In the genomic region with DNA sequence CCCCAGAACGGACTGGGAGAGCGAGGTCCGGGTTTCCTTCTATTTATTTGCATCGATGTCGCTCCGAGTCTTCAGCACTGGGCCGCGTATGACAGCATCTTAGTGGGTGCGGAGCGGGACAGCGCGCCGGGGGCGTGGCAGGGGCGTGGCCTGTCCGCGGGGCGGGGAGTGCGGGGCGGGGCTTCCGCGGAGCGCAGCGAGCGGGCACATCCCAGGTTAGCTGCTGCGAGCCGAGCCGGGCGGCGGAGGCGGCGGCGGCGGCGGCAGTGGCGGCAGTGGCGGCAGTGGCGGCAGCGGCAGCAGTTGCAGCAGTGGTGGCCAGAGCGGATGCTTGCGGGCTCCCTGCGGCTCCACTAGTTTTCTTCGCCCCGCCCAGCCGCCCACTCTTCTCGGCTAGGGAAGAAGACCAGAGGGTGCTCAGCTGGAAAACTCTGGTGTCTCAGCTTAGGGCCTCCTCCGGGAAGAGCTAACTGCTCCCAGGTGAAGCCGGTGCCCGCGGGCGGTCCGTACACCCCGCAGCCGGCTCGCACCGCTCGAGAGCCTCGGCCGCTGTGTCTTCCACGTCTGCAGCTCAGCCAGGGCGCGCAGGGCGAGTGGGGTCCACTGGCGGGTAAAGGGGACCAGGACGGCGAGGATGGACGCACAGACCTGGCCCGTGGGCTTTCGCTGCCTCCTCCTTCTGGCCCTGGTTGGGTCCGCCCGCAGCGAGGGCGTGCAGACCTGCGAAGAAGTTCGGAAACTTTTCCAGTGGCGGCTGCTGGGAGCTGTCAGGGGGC, we compare ENCODE assay signal across 1 cellular context.
A peak's percentile ranks its signal among the peaks of the same experiment; 100 is the strongest.
TF ChIP-seq lines count a peak whose summit lies in the region.

Gene GPC5 (plus strand): TSS at position 209 of the 776 bp plus-strand sequence.

TF ChIP-seq in WTC11, 78 proteins besides CTCF, POLR2A, EP300 and RAD21 (continued from another document):
- TF ChIP-seq ARID4B (CRISPR knock-in tag; IDR thresholded peaks at IDR 0.05; ENCODE audit: borderline replicate concordance) (no peak), TCF7 (CRISPR knock-in tag; IDR thresholded peaks at IDR 0.05; ENCODE audit: low read depth) (no peak), ESRRA (CRISPR knock-in tag; IDR thresholded peaks at IDR 0.05; ENCODE audit: borderline replicate concordance) (0 out of 2 replicates have a peak, but pooled peaks have one; percentile 12), GABPB1 (CRISPR knock-in tag; IDR thresholded peaks at IDR 0.05) (no peak), ZNF396 (CRISPR knock-in tag; IDR thresholded peaks at IDR 0.05; ENCODE audit: borderline replicate concordance) (no peak), NR1H2 (CRISPR knock-in tag; IDR thresholded peaks at IDR 0.05) (no peak), ZNF281 (CRISPR knock-in tag; IDR thresholded peaks at IDR 0.05) (0 out of 2 replicates have a peak, but pooled peaks have one; percentile 40), SMAD3 (CRISPR knock-in tag; IDR thresholded peaks at IDR 0.05; ENCODE audit: borderline replicate concordance) (no peak), OVOL2 (CRISPR knock-in tag; IDR thresholded peaks at IDR 0.05; ENCODE audit: borderline replicate concordance) (no peak)
- TF ChIP-seq, protein P1, sequence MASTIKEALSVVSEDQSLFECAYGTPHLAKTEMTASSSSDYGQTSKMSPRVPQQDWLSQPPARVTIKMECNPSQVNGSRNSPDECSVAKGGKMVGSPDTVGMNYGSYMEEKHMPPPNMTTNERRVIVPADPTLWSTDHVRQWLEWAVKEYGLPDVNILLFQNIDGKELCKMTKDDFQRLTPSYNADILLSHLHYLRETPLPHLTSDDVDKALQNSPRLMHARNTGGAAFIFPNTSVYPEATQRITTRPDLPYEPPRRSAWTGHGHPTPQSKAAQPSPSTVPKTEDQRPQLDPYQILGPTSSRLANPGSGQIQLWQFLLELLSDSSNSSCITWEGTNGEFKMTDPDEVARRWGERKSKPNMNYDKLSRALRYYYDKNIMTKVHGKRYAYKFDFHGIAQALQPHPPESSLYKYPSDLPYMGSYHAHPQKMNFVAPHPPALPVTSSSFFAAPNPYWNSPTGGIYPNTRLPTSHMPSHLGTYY (CRISPR knock-in tag; IDR thresholded peaks at IDR 0.05), result 0 out of 2 replicates have a peak, but pooled peaks have one; percentile 34
- TF ChIP-seq, protein P2, sequence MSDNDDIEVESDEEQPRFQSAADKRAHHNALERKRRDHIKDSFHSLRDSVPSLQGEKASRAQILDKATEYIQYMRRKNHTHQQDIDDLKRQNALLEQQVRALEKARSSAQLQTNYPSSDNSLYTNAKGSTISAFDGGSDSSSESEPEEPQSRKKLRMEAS (CRISPR knock-in tag; IDR thresholded peaks at IDR 0.05), result peak; percentile 68
- TF ChIP-seq, protein P3, sequence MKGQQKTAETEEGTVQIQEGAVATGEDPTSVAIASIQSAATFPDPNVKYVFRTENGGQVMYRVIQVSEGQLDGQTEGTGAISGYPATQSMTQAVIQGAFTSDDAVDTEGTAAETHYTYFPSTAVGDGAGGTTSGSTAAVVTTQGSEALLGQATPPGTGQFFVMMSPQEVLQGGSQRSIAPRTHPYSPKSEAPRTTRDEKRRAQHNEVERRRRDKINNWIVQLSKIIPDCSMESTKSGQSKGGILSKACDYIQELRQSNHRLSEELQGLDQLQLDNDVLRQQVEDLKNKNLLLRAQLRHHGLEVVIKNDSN (CRISPR knock-in tag; IDR thresholded peaks at IDR 0.05), result no peak
- TF ChIP-seq, protein P4, sequence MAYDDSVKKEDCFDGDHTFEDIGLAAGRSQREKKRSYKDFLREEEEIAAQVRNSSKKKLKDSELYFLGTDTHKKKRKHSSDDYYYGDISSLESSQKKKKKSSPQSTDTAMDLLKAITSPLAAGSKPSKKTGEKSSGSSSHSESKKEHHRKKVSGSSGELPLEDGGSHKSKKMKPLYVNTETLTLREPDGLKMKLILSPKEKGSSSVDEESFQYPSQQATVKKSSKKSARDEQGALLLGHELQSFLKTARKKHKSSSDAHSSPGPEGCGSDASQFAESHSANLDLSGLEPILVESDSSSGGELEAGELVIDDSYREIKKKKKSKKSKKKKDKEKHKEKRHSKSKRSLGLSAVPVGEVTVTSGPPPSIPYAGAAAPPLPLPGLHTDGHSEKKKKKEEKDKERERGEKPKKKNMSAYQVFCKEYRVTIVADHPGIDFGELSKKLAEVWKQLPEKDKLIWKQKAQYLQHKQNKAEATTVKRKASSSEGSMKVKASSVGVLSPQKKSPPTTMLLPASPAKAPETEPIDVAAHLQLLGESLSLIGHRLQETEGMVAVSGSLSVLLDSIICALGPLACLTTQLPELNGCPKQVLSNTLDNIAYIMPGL (CRISPR knock-in tag; IDR thresholded peaks at IDR 0.05), result peak; percentile 36; the same call in 1 of the 2 replicates
